8 cellular contexts compared by ENCODE assay signal in genomic region chr19:56393119-56394012, GRCh38. TPM values are rescaled to one million over a fixed set of nuclear protein-coding genes. Genes with fewer than 3 reads are reported as not detected.
DNase-seq lines count a peak whose midpoint lies in the region; ATAC-seq and TF ChIP-seq lines count a peak whose summit lies in the region.

TSS of gene ZNF582 (minus strand) at chr19:56393534. CDS start at chr19:56391752, 1,782 bp downstream.

- no peaks in the 10 kb centered on the region for H3K4me1 ChIP-seq in BE2C

- peak; percentile 97 for DNase-seq in BE2C
- peak; percentile 96 for DNase-seq in NCI-H82 (lab: John Stamatoyannopoulos, UW)
- DNase-seq in activated T-cell treated with anti-CD3 and anti-CD28 coated beads for 4 hours = peak; percentile 84
- DNase-seq in erythroblast (lab: John Stamatoyannopoulos, UW) = peak; percentile 95 to 97
- DNase-seq in mucosa of gallbladder (ENCODE audit: low spot score) = peak; percentile 98
- DNase-seq in stimulated activated CD8-positive, alpha-beta memory T cell treated with anti-CD3 and anti-CD28 coated beads, Interleukin-4, amount 100 ng/mL, for 24 hours (ENCODE audit: low read depth) = peak; percentile 85

- peaks cover 2% of the 10 kb centered on the region for H3K9me3 ChIP-seq in BE2C

- H3K27me3 ChIP-seq in BE2C = no peaks in the 10 kb centered on the region

- peak; percentile 87 for ATAC-seq in HG03457 (IDR thresholded peaks at IDR 0.05; ENCODE audit: unreplicated experiment)

- peak; percentile 77 for TF ChIP-seq CTCF in BE2C (IDR thresholded peaks at IDR 0.05; ENCODE audit: low read depth, low read length)

- TF ChIP-seq POLR2A in GM19193 (IDR thresholded peaks at IDR 0.05; ENCODE audit: extremely low read depth, insufficient read depth, insufficient read length) (peak; percentile 68), erythroblast (IDR thresholded peaks at IDR 0.05; ENCODE audit: low read length) (peak; percentile 60)

- peak within 1 kb of the TSS; percentile 79 for H3K4me3 ChIP-seq in BE2C (ENCODE audit: low read depth, low read length)

- no peaks in the 10 kb centered on the region; the same call in 1 of the 2 replicates for H3K36me3 ChIP-seq in BE2C

RNA-seq across cellular contexts. Expression of gene ZNF582, which starts in this region (rescaled TPM):
- 2.6 TPM for polyA plus RNA-seq in BE2C (2012; ENCODE audit: insufficient read depth, insufficient read length, low read depth)
- total RNA-seq in mucosa of gallbladder = 8.3 TPM

Comparison
In these comparisons a context has a peak if more than half of its experiments do, and no peak if none do; other contexts are left out.
1. Peak in every context shown above with its lines: DNase-seq, ATAC-seq and H3K4me3 ChIP-seq.